In genomic region chr13:50152655-50153309, GRCh38 we compare ENCODE assay signal across 8 cellular contexts.
A peak's percentile ranks its signal among the peaks of the same experiment; 100 is the strongest.
DNase-seq lines count a peak whose midpoint lies in the region; ATAC-seq, FAIRE-seq and TF ChIP-seq lines count a peak whose summit lies in the region.
"Had no signal": no experiment of that assay in that cellular context is flagged by ENCODE, and none has a peak within 500 bp of the region (broad histone marks: within the 10 kb centered on the region; RNA-seq: fewer than 3 reads in every experiment).

No MANE protein-coding gene starts in this region.

- 31 to 61% methylated on average over 7 of the region's 7 CpGs for WGBS in sigmoid colon, 2 donors
- 74 to 91% methylated on average over 7 of the region's 7 CpGs for WGBS in gastroesophageal sphincter (ENCODE audit: low coverage in 1 of 2), 2 donors
- WGBS in pancreas, 2 donors, result 77 to 86% methylated on average over 7 of the region's 7 CpGs

- H3K27ac ChIP-seq in sigmoid colon (no peak overlapping the region), gastroesophageal sphincter (no peak overlapping the region), pancreas (no peak overlapping the region)
- H3K27ac ChIP-seq: testis had no signal

- H3K4me1 ChIP-seq in sigmoid colon, result no peaks in the 10 kb centered on the region
- H3K4me1 ChIP-seq in gastroesophageal sphincter, result no peaks in the 10 kb centered on the region
- no peaks in the 10 kb centered on the region for H3K4me1 ChIP-seq in pancreas
- H3K4me1 ChIP-seq: testis had no signal

- intact Hi-C loops in sigmoid colon (cut with DNase I), result no loop called here
- intact Hi-C loops in pancreas (cut with DNase I), result no loop called here

- no peaks in the 10 kb centered on the region for H3K27me3 ChIP-seq in sigmoid colon
- no peaks in the 10 kb centered on the region for H3K27me3 ChIP-seq in gastroesophageal sphincter
- H3K27me3 ChIP-seq in pancreas, result no peaks in the 10 kb centered on the region
- H3K27me3 ChIP-seq: testis had no signal

- H3K9me3 ChIP-seq in sigmoid colon, result no peaks in the 10 kb centered on the region
- H3K9me3 ChIP-seq in gastroesophageal sphincter, result no peaks in the 10 kb centered on the region
- H3K9me3 ChIP-seq in pancreas, result no peaks in the 10 kb centered on the region
- H3K9me3 ChIP-seq: testis had no signal

- ATAC-seq in GM18909 (IDR thresholded peaks at IDR 0.05; ENCODE audit: poor library complexity, unreplicated experiment) (peak; percentile 53), HG03045 (IDR thresholded peaks at IDR 0.05; ENCODE audit: unreplicated experiment) (peak; percentile 69), gastroesophageal sphincter (no peak), pancreas (no peak)

- TF ChIP-seq CTCF in sigmoid colon (IDR thresholded peaks at IDR 0.05) (no peak), gastroesophageal sphincter (IDR thresholded peaks at IDR 0.05) (no peak), pancreas (IDR thresholded peaks at IDR 0.05) (no peak)

- DNase-seq in activated naive CD8-positive, alpha-beta T cell treated with anti-CD3 and anti-CD28 coated beads for 36 hours, result no peak
- DNase-seq in sigmoid colon (no peak), pancreas (no peak), hypothalamus (lab: John Stamatoyannopoulos, UW) (no peak)
- DNase-seq: testis had no signal

- H3K9me3 Mint-ChIP-seq in activated naive CD8-positive, alpha-beta T cell treated with anti-CD3 and anti-CD28 coated beads for 36 hours, result no peaks in the 10 kb centered on the region

- peak overlapping the region in 3 of 4 donors; percentile 0 to 4 (median 4) for H3K4me3 ChIP-seq in sigmoid colon
- peak overlapping the region in 1 of 2 donors; percentile 13 for H3K4me3 ChIP-seq in gastroesophageal sphincter
- no peak overlapping the region for H3K4me3 ChIP-seq in pancreas
- H3K4me3 ChIP-seq: testis had no signal

- no peaks in the 10 kb centered on the region for H3K36me3 Mint-ChIP-seq in activated naive CD8-positive, alpha-beta T cell treated with anti-CD3 and anti-CD28 coated beads for 36 hours

- H3K4me1 Mint-ChIP-seq in activated naive CD8-positive, alpha-beta T cell treated with anti-CD3 and anti-CD28 coated beads for 36 hours, result peaks cover 7% of the 10 kb centered on the region

- H3K27ac Mint-ChIP-seq in activated naive CD8-positive, alpha-beta T cell treated with anti-CD3 and anti-CD28 coated beads for 36 hours, result no peak overlapping the region

- no peak for FAIRE-seq in pancreas (lab: Jason Lieb, UNC)

- TF ChIP-seq EP300 in sigmoid colon (IDR thresholded peaks at IDR 0.05) (no peak), gastroesophageal sphincter (IDR thresholded peaks at IDR 0.05) (no peak)

- peaks cover 8% of the 10 kb centered on the region for H3K27me3 Mint-ChIP-seq in activated naive CD8-positive, alpha-beta T cell treated with anti-CD3 and anti-CD28 coated beads for 36 hours

- H3K36me3 ChIP-seq in sigmoid colon, result no peaks in the 10 kb centered on the region
- H3K36me3 ChIP-seq in gastroesophageal sphincter, result no peaks in the 10 kb centered on the region
- H3K36me3 ChIP-seq in pancreas, result no peaks in the 10 kb centered on the region

- H3K4me3 Mint-ChIP-seq in activated naive CD8-positive, alpha-beta T cell treated with anti-CD3 and anti-CD28 coated beads for 36 hours, result peak overlapping the region; percentile 48

- TF ChIP-seq POLR2A in sigmoid colon (IDR thresholded peaks at IDR 0.05) (no peak), gastroesophageal sphincter (IDR thresholded peaks at IDR 0.05) (no peak)

Comparison
In these comparisons a context has a peak if more than half of its experiments do, and no peak if none do; other contexts are left out.
1. ATAC-seq: peak in GM18909 (single experiment) and HG03045 (single experiment); none in gastroesophageal sphincter (single experiment) and pancreas (0 of 4).
2. H3K4me3 ChIP-seq: peak in sigmoid colon (3 of 4); none in pancreas (0 of 4).